13 cellular contexts compared by ENCODE assay signal in the genomic region with DNA sequence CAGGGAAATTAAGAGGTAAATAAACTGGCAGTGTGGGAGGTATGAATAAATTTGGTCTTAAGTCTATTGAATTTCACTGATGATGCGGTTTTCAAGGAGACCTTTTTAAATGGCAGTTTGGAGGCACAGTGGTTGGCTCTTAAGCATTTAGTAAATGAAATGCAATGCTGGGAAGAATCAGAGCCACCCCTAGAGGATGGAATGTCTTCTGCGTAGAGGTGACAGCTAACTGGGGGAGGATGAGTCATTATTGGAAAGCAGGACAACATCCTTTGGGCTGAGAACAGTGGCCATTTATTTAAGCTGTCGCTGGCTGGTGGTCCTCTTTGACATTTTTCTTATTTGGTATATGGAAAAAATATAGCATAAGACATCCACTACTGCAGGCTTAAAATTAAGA.
DNase-seq lines count a peak whose midpoint lies in the region; ATAC-seq and TF ChIP-seq lines count a peak whose summit lies in the region.
"Had no signal": no experiment of that assay in that cellular context is flagged by ENCODE, and none has a peak within 500 bp of the region (broad histone marks: within the 10 kb centered on the region; RNA-seq: fewer than 3 reads in every experiment).

No MANE protein-coding gene starts in this region.

- H3K27me3 ChIP-seq in BJ (ENCODE audit: control insufficient read depth, insufficient read depth, low read length) = no peaks in the 10 kb centered on the region
- no peaks in the 10 kb centered on the region for H3K27me3 ChIP-seq in H7 (ENCODE audit: control insufficient read depth, insufficient read depth, low read length)

- intact Hi-C loops in head of caudate nucleus (cut with DNase I) = no loop called here
- intact Hi-C loops in activated T-helper 1 cell treated with anti-CD3 and anti-CD28 coated beads, Interleukin-12 subunit alpha, Interleukin-12 subunit beta, Interleukin-2, Interleukin-4 antibody, amounts not matched to agents 30 ng/mL and 10 ng/mL and 1 ng/mL, durations not matched to agents 14 hours and 24 hours and 36 hours (cut with micrococcal nuclease) = no loop called here

- ATAC-seq in GM18520 (IDR thresholded peaks at IDR 0.05; ENCODE audit: unreplicated experiment) = no peak
- ATAC-seq: right cardiac atrium had no signal

- no peaks in the 10 kb centered on the region for H3K36me3 ChIP-seq in BJ (ENCODE audit: control insufficient read depth, insufficient read depth, low read length)
- H3K36me3 ChIP-seq in H7 (replicated peaks; ENCODE audit: control insufficient read depth, insufficient read depth, low read length) = no peaks in the 10 kb centered on the region

- peak; percentile 20; the same call in 1 of the 2 replicates for TF ChIP-seq CTCF in BJ (IDR thresholded peaks at IDR 0.05; ENCODE audit: insufficient read depth, low read depth, low read length)

- H3K27ac Mint-ChIP-seq in activated T-helper 1 cell treated with anti-CD3 and anti-CD28 coated beads, Interleukin-12 subunit alpha, Interleukin-12 subunit beta, Interleukin-2, Interleukin-4 antibody, amounts not matched to agents 30 ng/mL and 10 ng/mL and 1 ng/mL, durations not matched to agents 14 hours and 24 hours and 36 hours = no peak overlapping the region
- H3K27ac Mint-ChIP-seq in activated CD4-positive, alpha-beta memory T cell treated with anti-CD3 and anti-CD28 coated beads, Interleukin-2, amount 10 ng/mL, durations not matched to agents 7 days and 5 days = no peak overlapping the region

- peaks cover 7% of the 10 kb centered on the region for H3K9me3 Mint-ChIP-seq in activated T-helper 1 cell treated with anti-CD3 and anti-CD28 coated beads, Interleukin-12 subunit alpha, Interleukin-12 subunit beta, Interleukin-2, Interleukin-4 antibody, amounts not matched to agents 30 ng/mL and 10 ng/mL and 1 ng/mL, durations not matched to agents 14 hours and 24 hours and 36 hours
- H3K9me3 Mint-ChIP-seq in activated CD4-positive, alpha-beta memory T cell treated with anti-CD3 and anti-CD28 coated beads, Interleukin-2, amount 10 ng/mL, durations not matched to agents 7 days and 5 days = peaks cover 9% of the 10 kb centered on the region

- H3K4me3 Mint-ChIP-seq in activated T-helper 1 cell treated with anti-CD3 and anti-CD28 coated beads, Interleukin-12 subunit alpha, Interleukin-12 subunit beta, Interleukin-2, Interleukin-4 antibody, amounts not matched to agents 30 ng/mL and 10 ng/mL and 1 ng/mL, durations not matched to agents 14 hours and 24 hours and 36 hours = no peak overlapping the region
- H3K4me3 Mint-ChIP-seq in activated CD4-positive, alpha-beta memory T cell treated with anti-CD3 and anti-CD28 coated beads, Interleukin-2, amount 10 ng/mL, durations not matched to agents 7 days and 5 days = no peak overlapping the region

- no peaks in the 10 kb centered on the region for H3K27me3 Mint-ChIP-seq in activated T-helper 1 cell treated with anti-CD3 and anti-CD28 coated beads, Interleukin-12 subunit alpha, Interleukin-12 subunit beta, Interleukin-2, Interleukin-4 antibody, amounts not matched to agents 30 ng/mL and 10 ng/mL and 1 ng/mL, durations not matched to agents 14 hours and 24 hours and 36 hours (ENCODE audit: insufficient read depth)
- no peaks in the 10 kb centered on the region for H3K27me3 Mint-ChIP-seq in activated CD4-positive, alpha-beta memory T cell treated with anti-CD3 and anti-CD28 coated beads, Interleukin-2, amount 10 ng/mL, durations not matched to agents 7 days and 5 days

- H3K36me3 Mint-ChIP-seq in activated T-helper 1 cell treated with anti-CD3 and anti-CD28 coated beads, Interleukin-12 subunit alpha, Interleukin-12 subunit beta, Interleukin-2, Interleukin-4 antibody, amounts not matched to agents 30 ng/mL and 10 ng/mL and 1 ng/mL, durations not matched to agents 14 hours and 24 hours and 36 hours (ENCODE audit: low read depth) = no peaks in the 10 kb centered on the region
- no peaks in the 10 kb centered on the region for H3K36me3 Mint-ChIP-seq in activated CD4-positive, alpha-beta memory T cell treated with anti-CD3 and anti-CD28 coated beads, Interleukin-2, amount 10 ng/mL, durations not matched to agents 7 days and 5 days (ENCODE audit: low read depth)

- CTCF ChIA-PET in BJ (lab: Yijun Ruan, JAX) = no interaction called here
- CTCF ChIA-PET in activated CD4-positive, alpha-beta memory T cell treated with anti-CD3 and anti-CD28 coated beads, Interleukin-2, amount 10 ng/mL, durations not matched to agents 7 days and 5 days (lab: Charles Lee) = no interaction called here

- no peak overlapping the region for H3K4me3 ChIP-seq in BJ (ENCODE audit: low read depth, low read length)
- no peak overlapping the region for H3K4me3 ChIP-seq in H7 (ENCODE audit: insufficient read depth, low read depth, low read length)

- no peak for DNase-seq in BJ (ENCODE audit: low read depth)
- DNase-seq in H7 = peak; percentile 59
- DNase-seq in RKO (ENCODE audit: low spot score) = peak; percentile 65
- DNase-seq in iPS-NIHi11 (ENCODE audit: low spot score) = peak; percentile 74
- no peak for DNase-seq in head of caudate nucleus
- DNase-seq in activated T-helper 1 cell treated with anti-CD3 and anti-CD28 coated beads, Interleukin-12 subunit alpha, Interleukin-12 subunit beta, Interleukin-2, Interleukin-4 antibody, amounts not matched to agents 30 ng/mL and 10 ng/mL and 1 ng/mL, durations not matched to agents 14 hours and 24 hours and 36 hours (ENCODE audit: low spot score) = no peak
- no peak for DNase-seq in activated CD4-positive, alpha-beta memory T cell treated with anti-CD3 and anti-CD28 coated beads, Interleukin-2, amount 10 ng/mL, durations not matched to agents 7 days and 5 days
- DNase-seq: activated naive CD4-positive, alpha-beta T cell treated with anti-CD3 and anti-CD28 coated beads, Interleukin-2, amount 50 U/mL, for 16 hours; central memory CD4-positive, alpha-beta T cell; NCI-H187; right cardiac atrium; RPMI8226 had no signal

- no peaks in the 10 kb centered on the region for H3K4me1 Mint-ChIP-seq in activated T-helper 1 cell treated with anti-CD3 and anti-CD28 coated beads, Interleukin-12 subunit alpha, Interleukin-12 subunit beta, Interleukin-2, Interleukin-4 antibody, amounts not matched to agents 30 ng/mL and 10 ng/mL and 1 ng/mL, durations not matched to agents 14 hours and 24 hours and 36 hours (ENCODE audit: low read depth)
- H3K4me1 Mint-ChIP-seq in activated CD4-positive, alpha-beta memory T cell treated with anti-CD3 and anti-CD28 coated beads, Interleukin-2, amount 10 ng/mL, durations not matched to agents 7 days and 5 days = no peaks in the 10 kb centered on the region

- POLR2A ChIA-PET in BJ (lab: Charles Lee) = no interaction called here
- POLR2A ChIA-PET in activated CD4-positive, alpha-beta memory T cell treated with anti-CD3 and anti-CD28 coated beads, Interleukin-2, amount 10 ng/mL, durations not matched to agents 7 days and 5 days (lab: Charles Lee) = no interaction called here

Comparison
In these comparisons a context has a peak if more than half of its experiments do, and no peak if none do; other contexts are left out.
1. DNase-seq: peak in H7 (single experiment), RKO (single experiment) and iPS-NIHi11 (single experiment); none in BJ (single experiment), head of caudate nucleus (0 of 42), activated T-helper 1 cell treated with anti-CD3 and anti-CD28 coated beads, Interleukin-12 subunit alpha, Interleukin-12 subunit beta, Interleukin-2, Interleukin-4 antibody, amounts not matched to agents 30 ng/mL and 10 ng/mL and 1 ng/mL, durations not matched to agents 14 hours and 24 hours and 36 hours (single experiment) and activated CD4-positive, alpha-beta memory T cell treated with anti-CD3 and anti-CD28 coated beads, Interleukin-2, amount 10 ng/mL, durations not matched to agents 7 days and 5 days (single experiment).